In the genomic region with DNA sequence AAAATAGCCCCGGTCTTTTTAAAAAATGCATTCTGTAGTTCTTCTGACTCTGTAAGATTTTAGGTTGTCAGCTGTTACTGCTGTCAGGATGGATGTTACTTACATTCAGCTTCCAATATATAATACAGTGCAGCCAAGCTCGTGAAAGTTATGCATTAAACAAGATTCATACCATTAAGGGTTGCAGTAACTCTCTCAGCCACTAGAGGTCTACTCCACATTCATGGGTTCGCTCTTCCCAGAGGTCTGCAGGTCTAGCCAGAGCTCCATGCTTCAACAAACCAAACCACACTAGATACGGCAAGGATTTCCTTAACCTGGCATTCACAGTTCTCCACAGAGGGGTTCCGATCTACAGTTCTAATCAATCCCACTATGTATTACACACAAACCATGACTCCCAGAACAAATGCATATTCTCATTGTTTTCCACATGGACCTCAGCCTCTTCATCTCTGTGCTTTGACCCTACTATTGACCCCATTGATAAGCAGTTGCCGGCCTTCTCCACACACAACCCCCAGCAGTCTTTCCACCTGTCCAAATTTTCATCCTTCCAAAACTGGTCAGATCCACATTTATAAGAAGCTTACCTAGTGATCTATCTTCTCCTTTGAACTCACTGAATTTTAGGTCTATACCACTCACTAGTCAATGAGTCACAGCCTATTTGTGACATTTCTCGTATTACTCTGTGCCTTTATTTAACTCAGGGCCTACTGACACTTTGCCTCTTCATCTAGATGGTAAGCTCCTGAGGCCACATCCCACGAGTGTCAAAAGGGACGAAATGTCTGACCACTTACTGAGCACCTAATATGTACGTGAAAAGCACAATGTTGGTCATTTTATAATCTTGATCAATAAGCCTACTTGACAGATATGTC, we compare ENCODE assay signal across 9 cellular contexts. TPM values are rescaled to one million over a fixed set of nuclear protein-coding genes. Genes with fewer than 3 reads are reported as not detected.
DNase-seq lines count a peak whose midpoint lies in the region; ATAC-seq lines count a peak whose summit lies in the region.
"Had no signal": no experiment of that assay in that cellular context is flagged by ENCODE, and none has a peak within 500 bp of the region (broad histone marks: within the 10 kb centered on the region; RNA-seq: fewer than 3 reads in every experiment).

No MANE protein-coding gene starts in this region.

- DNase-seq in activated CD4-positive, alpha-beta T cell treated with anti-CD3 and anti-CD28 coated beads for 48 hours, result peak; percentile 3
- no peak for DNase-seq in activated CD4-positive, alpha-beta T cell treated with anti-CD3 and anti-CD28 coated beads, Interleukin-2, amount 50 U/mL, for 48 hours
- DNase-seq in KBM-7, result peak; percentile 62
- DNase-seq in kidney tubule cell (ENCODE audit: low spot score), result peak; percentile 37
- no peak for DNase-seq in NCI-H2029 treated with DMSO at 0.1 percent for 48 hours (lab: John Stamatoyannopoulos, UW)
- DNase-seq in foreskin melanocyte, result no peak
- DNase-seq: activated naive CD8-positive, alpha-beta T cell treated with anti-CD3 and anti-CD28 coated beads, Interleukin-2, amount 10 ng/mL, durations not matched to agents 7 days and 5 days had no signal

- no peak overlapping the region for H3K27ac Mint-ChIP-seq in activated T-helper 17 cell treated with anti-CD3 and anti-CD28 coated beads, Interleukin-2, amount 50 U/mL, for 72 hours
- H3K27ac Mint-ChIP-seq: activated naive CD8-positive, alpha-beta T cell treated with anti-CD3 and anti-CD28 coated beads, Interleukin-2, amount 10 ng/mL, durations not matched to agents 7 days and 5 days had no signal

- H3K9me3 Mint-ChIP-seq in activated T-helper 17 cell treated with anti-CD3 and anti-CD28 coated beads, Interleukin-2, amount 50 U/mL, for 72 hours, result no peaks in the 10 kb centered on the region
- H3K9me3 Mint-ChIP-seq: activated naive CD8-positive, alpha-beta T cell treated with anti-CD3 and anti-CD28 coated beads, Interleukin-2, amount 10 ng/mL, durations not matched to agents 7 days and 5 days had no signal

- in situ Hi-C loops in KBM-7 (cut with MboI; ENCODE audit: low pct_unique_long_range_greater_than_20kb, low sequenced_read_pairs), result no loop called here

- ATAC-seq in activated T-helper 17 cell treated with anti-CD3 and anti-CD28 coated beads, Interleukin-2, amount 50 U/mL, for 72 hours (replicated peaks), result peak; percentile 46
- no peak for ATAC-seq in GM19351 (IDR thresholded peaks at IDR 0.05; ENCODE audit: unreplicated experiment)

- peaks cover 26% of the 10 kb centered on the region for H3K27me3 Mint-ChIP-seq in activated T-helper 17 cell treated with anti-CD3 and anti-CD28 coated beads, Interleukin-2, amount 50 U/mL, for 72 hours

- no peaks in the 10 kb centered on the region for H3K36me3 Mint-ChIP-seq in activated T-helper 17 cell treated with anti-CD3 and anti-CD28 coated beads, Interleukin-2, amount 50 U/mL, for 72 hours (ENCODE audit: low read depth)
- H3K36me3 Mint-ChIP-seq: activated naive CD8-positive, alpha-beta T cell treated with anti-CD3 and anti-CD28 coated beads, Interleukin-2, amount 10 ng/mL, durations not matched to agents 7 days and 5 days had no signal

- peaks cover 5% of the 10 kb centered on the region for H3K4me1 Mint-ChIP-seq in activated T-helper 17 cell treated with anti-CD3 and anti-CD28 coated beads, Interleukin-2, amount 50 U/mL, for 72 hours
- H3K4me1 Mint-ChIP-seq: activated naive CD8-positive, alpha-beta T cell treated with anti-CD3 and anti-CD28 coated beads, Interleukin-2, amount 10 ng/mL, durations not matched to agents 7 days and 5 days had no signal

- H3K4me3 Mint-ChIP-seq in activated T-helper 17 cell treated with anti-CD3 and anti-CD28 coated beads, Interleukin-2, amount 50 U/mL, for 72 hours, result no peak overlapping the region
- H3K4me3 Mint-ChIP-seq: activated naive CD8-positive, alpha-beta T cell treated with anti-CD3 and anti-CD28 coated beads, Interleukin-2, amount 10 ng/mL, durations not matched to agents 7 days and 5 days had no signal

RNA-seq across cellular contexts. Expression of gene RORA, which starts 33.7 kb away (rescaled TPM):
- total RNA-seq in activated T-helper 17 cell treated with anti-CD3 and anti-CD28 coated beads, Interleukin-2, amount 50 U/mL, for 72 hours, result 100 to 1,000 TPM; 112 to 157 TPM

Comparison
In these comparisons a context has a peak if more than half of its experiments do, and no peak if none do; other contexts are left out.
1. DNase-seq: peak in activated CD4-positive, alpha-beta T cell treated with anti-CD3 and anti-CD28 coated beads for 48 hours (single experiment), KBM-7 (single experiment) and kidney tubule cell (single experiment); none in activated CD4-positive, alpha-beta T cell treated with anti-CD3 and anti-CD28 coated beads, Interleukin-2, amount 50 U/mL, for 48 hours (0 of 2), NCI-H2029 treated with DMSO at 0.1 percent for 48 hours (single experiment) and foreskin melanocyte (single experiment).